In the genomic region with DNA sequence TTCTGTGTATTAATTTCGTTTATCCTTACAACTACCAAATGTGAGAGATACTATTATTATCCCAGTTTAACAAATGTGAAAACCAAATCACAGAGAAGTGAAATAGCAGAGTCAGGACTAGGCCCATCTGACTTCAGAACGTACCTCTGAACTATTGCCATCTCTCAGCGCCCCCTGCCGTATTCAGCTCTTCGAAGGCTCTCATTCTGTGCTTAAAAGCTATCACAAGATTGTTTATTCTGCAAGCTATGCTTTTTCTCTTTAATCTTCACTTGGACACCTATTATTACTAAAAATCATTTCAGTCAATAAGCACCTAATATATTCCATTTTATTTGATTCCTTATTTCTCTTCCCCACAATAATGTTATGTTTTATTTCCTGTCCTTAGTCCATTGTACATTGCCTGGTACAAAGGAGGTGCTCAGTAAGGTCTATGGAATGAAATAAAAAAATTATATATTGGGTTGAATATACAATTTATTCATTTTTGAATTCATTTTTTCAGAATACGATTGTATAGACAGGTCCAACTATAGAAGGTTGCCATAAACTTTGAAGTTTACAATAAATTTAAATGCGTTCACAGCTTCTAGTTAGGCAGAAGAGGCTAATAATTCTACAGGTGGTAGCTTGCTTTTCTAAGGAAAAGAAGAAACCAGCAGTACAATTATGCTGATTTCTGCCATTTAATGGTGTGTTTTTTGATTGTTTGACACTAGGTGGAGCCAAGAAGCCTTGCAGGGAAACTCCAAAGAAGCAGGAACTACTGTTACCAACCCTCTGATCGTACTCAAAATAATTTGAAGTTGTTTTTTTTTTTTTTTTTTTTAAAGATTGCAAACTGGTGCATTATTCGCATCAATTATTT, we compare ENCODE assay signal across 9 cellular contexts.
A peak's percentile ranks its signal among the peaks of the same experiment; 100 is the strongest.
DNase-seq lines count a peak whose midpoint lies in the region; ATAC-seq and TF ChIP-seq lines count a peak whose summit lies in the region.
"Had no signal": no experiment of that assay in that cellular context is flagged by ENCODE, and none has a peak within 500 bp of the region (broad histone marks: within the 10 kb centered on the region; RNA-seq: fewer than 3 reads in every experiment).

No MANE protein-coding gene starts in this region.

- peak; percentile 12 for DNase-seq in ELF-1 (ENCODE audit: low read depth, low spot score)
- peak; percentile 1 for DNase-seq in NCI-H524 treated with DMSO at 0.1 percent for 48 hours (lab: John Stamatoyannopoulos, UW)
- peak; percentile 44 for DNase-seq in astrocyte of the cerebellum (ENCODE audit: low read depth)
- DNase-seq in kidney glomerular epithelial cell (lab: John Stamatoyannopoulos, UW) = peak; percentile 52
- peak in 1 of 2 donors; percentile 15 for DNase-seq in tibial nerve (ENCODE audit: low spot score in 2 of 2)
- DNase-seq in NCI-H1048 (lab: John Stamatoyannopoulos, UW) = no peak

- WGBS in tibial nerve, 2 donors = 35 to 42% methylated on average over 9 of the region's 9 CpGs

- H3K4me1 ChIP-seq in tibial nerve = peaks cover 0 to 4% (median 3%) of the 10 kb centered on the region in 4 donors

- no peak overlapping the region for H3K4me3 ChIP-seq in astrocyte of the cerebellum (ENCODE audit: low read depth, low read length)
- H3K4me3 ChIP-seq in tibial nerve = no peak overlapping the region

- in situ Hi-C loops in astrocyte of the cerebellum (cut with HindIII; ENCODE audit: low sequenced_read_pairs) = loop anchor here (5.0 to 25.0 kb wide), 2 partner anchors 207 to 432 kb away; no protein-coding TSS in a partner anchor

- TF ChIP-seq CTCF in 22Rv1 (IDR thresholded peaks at IDR 0.05) (peak; percentile 82), astrocyte of the cerebellum (IDR thresholded peaks at IDR 0.05; ENCODE audit: low read depth, low read length, missing control alignments) (peak; percentile 79), tibial nerve (IDR thresholded peaks at IDR 0.05) (peak in 4 of 5 experiments; percentile 28 to 38 (median 34))

- no peaks in the 10 kb centered on the region for H3K27me3 ChIP-seq in tibial nerve

- H3K36me3 ChIP-seq in tibial nerve = no peaks in the 10 kb centered on the region

- peak; percentile 49 for ATAC-seq in HG02884 (IDR thresholded peaks at IDR 0.05; ENCODE audit: unreplicated experiment)

- no peak for TF ChIP-seq EP300 in tibial nerve (IDR thresholded peaks at IDR 0.05)

- no peak overlapping the region for H3K27ac ChIP-seq in 22Rv1
- H3K27ac ChIP-seq in tibial nerve = no peak overlapping the region
- H3K27ac ChIP-seq: epithelial cell of prostate had no signal

- no peaks in the 10 kb centered on the region for H3K9me3 ChIP-seq in tibial nerve

- no peak for TF ChIP-seq POLR2A in tibial nerve (IDR thresholded peaks at IDR 0.05)
